In genomic region chr9:87149794-87150193, GRCh38 we compare ENCODE assay signal across 28 cellular contexts.
DNase-seq lines count a peak whose midpoint lies in the region; ATAC-seq and TF ChIP-seq lines count a peak whose summit lies in the region.
"Had no signal": no experiment of that assay in that cellular context is flagged by ENCODE, and none has a peak within 500 bp of the region (broad histone marks: within the 10 kb centered on the region; RNA-seq: fewer than 3 reads in every experiment).

No MANE protein-coding gene starts in this region.

- H3K27me3 ChIP-seq in IMR-90 (ENCODE audit: control insufficient read depth, insufficient read depth, low read length) (no peaks in the 10 kb centered on the region), sigmoid colon (no peaks in the 10 kb centered on the region)
- H3K27me3 ChIP-seq: BLaER1 treated with 17β-estradiol and CSF1 and Interleukin-3, amounts not matched to agents 10 nM and 100 nM; dorsolateral prefrontal cortex; tibial nerve had no signal

- H3K9me1 ChIP-seq in IMR-90 (ENCODE audit: insufficient read depth, low read length) = peaks cover 5% of the 10 kb centered on the region

- ATAC-seq in IMR-90 (ENCODE audit: low read depth) (no peak), HG03196 (IDR thresholded peaks at IDR 0.05; ENCODE audit: unreplicated experiment) (no peak)
- ATAC-seq in naive thymus-derived CD8-positive, alpha-beta T cell = no peak
- ATAC-seq: activated T-cell treated with anti-CD3 and anti-CD28 coated beads, Interleukin-2, amount 50 U/mL, for 72 hours; HepG2 had no signal

- H3K23ac ChIP-seq in IMR-90 (ENCODE audit: low read depth, low read length) = no peak overlapping the region

- CTCF ChIA-PET in IMR-90 (lab: Yijun Ruan, JAX) = no interaction called here

- DNase-seq in AG08395 (ENCODE audit: low spot score) = peak; percentile 46
- DNase-seq in IMR-90 = peak; percentile 25
- DNase-seq in fibroblast of peridontal ligament (ENCODE audit: extremely low read depth) = peak; percentile 30
- no peak for DNase-seq in sigmoid colon
- no peak for DNase-seq in AML-193 (lab: John Stamatoyannopoulos, UW)
- no peak for DNase-seq in naive thymus-derived CD8-positive, alpha-beta T cell
- no peak for DNase-seq in DMS53 treated with DMSO at 0.1 percent for 48 hours (lab: John Stamatoyannopoulos, UW; ENCODE audit: unreplicated experiment)
- DNase-seq: activated T-cell treated with anti-CD3 and anti-CD28 coated beads, Interleukin-2, amount 50 U/mL, for 72 hours; anterior cingulate cortex; COR-L47; DND-41; dorsolateral prefrontal cortex; H9; heart left ventricle; NCI-H1092 treated with DMSO at 0.1 percent for 48 hours; NCI-H2029; NCI-H345; NCI-H748 treated with DMSO at 0.1 percent for 48 hours; stimulated activated naive CD4-positive, alpha-beta T cell treated with Interleukin-2 at 50 U/mL for 16 hours; T-helper 2 cell had no signal

- no peak overlapping the region for H3K56ac ChIP-seq in IMR-90 (ENCODE audit: extremely low read depth, insufficient read depth, low read length)

- no peak overlapping the region for H3K4me2 ChIP-seq in IMR-90 (ENCODE audit: low read depth, low read length)

- H4K20me1 ChIP-seq in IMR-90 (ENCODE audit: insufficient read depth, low read length) = no peaks in the 10 kb centered on the region
- H4K20me1 ChIP-seq: BLaER1 treated with 17β-estradiol and CSF1 and Interleukin-3, amounts not matched to agents 10 nM and 100 nM had no signal

- WGBS in IMR-90 (ENCODE audit: extremely low coverage in 2 of 2, insufficient read length in 1 of 2), 2 experiments = no CpG with 5 or more reads among the region's 3 CpGs
- 63 to 89% methylated on average over 3 of the region's 3 CpGs for WGBS in sigmoid colon, 2 donors

- H2AFZ ChIP-seq in IMR-90 (replicated peaks; ENCODE audit: low read length, poor library complexity) = peak overlapping the region; percentile 30

- TF ChIP-seq EP300 in sigmoid colon (IDR thresholded peaks at IDR 0.05) = no peak

- peaks cover 0 to 14% (median 8%) of the 10 kb centered on the region in 9 donors for H3K9me3 Mint-ChIP-seq in naive thymus-derived CD8-positive, alpha-beta T cell
- H3K9me3 Mint-ChIP-seq: central memory CD8-positive, alpha-beta T cell; H9 had no signal

- H3K27ac Mint-ChIP-seq in naive thymus-derived CD8-positive, alpha-beta T cell = no peak overlapping the region
- H3K27ac Mint-ChIP-seq: activated naive CD4-positive, alpha-beta T cell treated with anti-CD3 and anti-CD28 coated beads, Interleukin-2, amount 50 U/mL, for 24 hours; activated T-cell treated with anti-CD3 and anti-CD28 coated beads, Interleukin-2, amount 50 U/mL, for 72 hours; H9 had no signal

- H2AK9ac ChIP-seq in IMR-90 (replicated peaks; ENCODE audit: low read depth, low read length, poor library complexity) = peak overlapping the region; percentile 29

- H3K4me1 Mint-ChIP-seq in naive thymus-derived CD8-positive, alpha-beta T cell = peaks cover 0 to 6% (median 2%) of the 10 kb centered on the region in 4 donors

- H3K36me3 ChIP-seq in IMR-90 (ENCODE audit: control insufficient read depth, insufficient read depth, low read length) = no peaks in the 10 kb centered on the region
- no peaks in the 10 kb centered on the region for H3K36me3 ChIP-seq in sigmoid colon
- H3K36me3 ChIP-seq: BLaER1 treated with 17β-estradiol and CSF1 and Interleukin-3, amounts not matched to agents 10 nM and 100 nM; heart left ventricle; tibial nerve had no signal

- H2BK15ac ChIP-seq in IMR-90 (ENCODE audit: low read depth, low read length) = no peak overlapping the region

- intact Hi-C loops in IMR-90 (cut with micrococcal nuclease) = no loop called here
- intact Hi-C loops in sigmoid colon (cut with DNase I) = loop anchor here (5.0 kb wide), 1 partner anchor 202 kb away; the partner anchor contains the start of gene GAS1

- no peak overlapping the region for H3K14ac ChIP-seq in IMR-90 (replicated peaks; ENCODE audit: low read depth, low read length)

- POLR2A ChIA-PET in IMR-90 (lab: Charles Lee; ENCODE audit: unreplicated experiment) = no interaction called here
- POLR2A ChIA-PET in naive thymus-derived CD8-positive, alpha-beta T cell (lab: Charles Lee) = no interaction called here

- H3K4ac ChIP-seq in IMR-90 (ENCODE audit: low read depth, low read length) = no peak overlapping the region

- no peak overlapping the region; a peak in 1 of 4 replicates for H4K8ac ChIP-seq in IMR-90 (ENCODE audit: low read depth in 2 of 2, low read length in 2 of 2)

- dilution Hi-C loops in IMR-90 (cut with HindIII; ENCODE audit: low sequenced_read_pairs, unreplicated experiment) = no loop called here

- H3K4me3 ChIP-seq in IMR-90 (ENCODE audit: insufficient read depth, low read depth, low read length) = no peak overlapping the region
- H3K4me3 ChIP-seq in sigmoid colon = no peak overlapping the region
- H3K4me3 ChIP-seq: BLaER1 treated with 17β-estradiol and CSF1 and Interleukin-3, amounts not matched to agents 10 nM and 100 nM; heart left ventricle; SK-N-MC; tibial nerve had no signal

- no peak overlapping the region for H4K5ac ChIP-seq in IMR-90 (ENCODE audit: low read depth, low read length)

- no peak for TF ChIP-seq RAD21 in IMR-90 (IDR thresholded peaks at IDR 0.05; ENCODE audit: low read length)

- no peak overlapping the region for H3K27ac ChIP-seq in IMR-90 (ENCODE audit: insufficient read depth, low read length)
- H3K27ac ChIP-seq in sigmoid colon = peak overlapping the region in 3 of 4 donors; percentile 91 to 95 (median 92)
- H3K27ac ChIP-seq: BLaER1 treated with 17β-estradiol and CSF1 and Interleukin-3, amounts not matched to agents 10 nM and 100 nM; RWPE1; SK-N-MC had no signal

- H3K9me3 ChIP-seq in IMR-90 (ENCODE audit: control insufficient read depth, insufficient read depth, low read length) (peaks cover 3% of the 10 kb centered on the region; the same call in 1 of the 2 replicates), sigmoid colon (no peaks in the 10 kb centered on the region)

- H3K36me3 Mint-ChIP-seq in naive thymus-derived CD8-positive, alpha-beta T cell = peaks cover 0 to 6% (median 0%) of the 10 kb centered on the region in 3 donors
- H3K36me3 Mint-ChIP-seq: activated naive CD4-positive, alpha-beta T cell treated with anti-CD3 and anti-CD28 coated beads, Interleukin-2, amount 50 U/mL, for 24 hours had no signal

- no TSS peak for BruUV-seq in IMR-90 (replicated peaks; lab: Mats Ljungman, UMichigan)

- no peak overlapping the region for H2BK20ac ChIP-seq in IMR-90 (ENCODE audit: low read depth, low read length)

- TF ChIP-seq CTCF in IMR-90 (conservative IDR thresholded peaks at IDR 0.05; ENCODE audit: low read depth, low read length) (no peak), sigmoid colon (IDR thresholded peaks at IDR 0.05) (no peak)

- in situ Hi-C loops in IMR-90 (cut with MboI; ENCODE audit: low sequenced_read_pairs) = no loop called here

- no peak overlapping the region for H3K9ac ChIP-seq in IMR-90 (ENCODE audit: low read depth, low read length)
- H3K9ac ChIP-seq: BLaER1 treated with 17β-estradiol and CSF1 and Interleukin-3, amounts not matched to agents 10 nM and 100 nM had no signal

- H4K91ac ChIP-seq in IMR-90 (ENCODE audit: insufficient read depth, low read depth, low read length) = no peak overlapping the region

- no peak overlapping the region for H2BK120ac ChIP-seq in IMR-90 (ENCODE audit: low read depth, low read length)

- no peak overlapping the region for H2BK5ac ChIP-seq in IMR-90 (ENCODE audit: low read depth, low read length, poor library complexity, severe bottlenecking)

- peaks cover 33 to 69% (median 45%) of the 10 kb centered on the region in 5 donors for H3K27me3 Mint-ChIP-seq in naive thymus-derived CD8-positive, alpha-beta T cell

- no peak overlapping the region for H2AK5ac ChIP-seq in IMR-90 (ENCODE audit: low read depth, low read length)

- H3K4me1 ChIP-seq in IMR-90 (ENCODE audit: control insufficient read depth, insufficient read depth, low read length) = peaks cover 12% of the 10 kb centered on the region
- H3K4me1 ChIP-seq in sigmoid colon = peaks cover 0 to 22% (median 17%) of the 10 kb centered on the region in 4 donors

- no peak overlapping the region for H3K18ac ChIP-seq in IMR-90 (ENCODE audit: low read depth, low read length)

- H3K79me1 ChIP-seq in IMR-90 (ENCODE audit: low read depth in 1 of 2, low read length in 2 of 2) = 0 out of 4 replicates have a peak, but pooled peaks cover 0 to 2% of the 10 kb centered on the region in 2 experiments

- TF ChIP-seq POLR2A in IMR-90 (IDR thresholded peaks at IDR 0.05; ENCODE audit: low read depth, low read length) = no peak
- no peak for TF ChIP-seq POLR2A in sigmoid colon (IDR thresholded peaks at IDR 0.05)

- H3K4me3 Mint-ChIP-seq in naive thymus-derived CD8-positive, alpha-beta T cell = no peak overlapping the region
- H3K4me3 Mint-ChIP-seq: activated naive CD4-positive, alpha-beta T cell treated with anti-CD3 and anti-CD28 coated beads, Interleukin-2, amount 50 U/mL, for 24 hours; activated T-cell treated with anti-CD3 and anti-CD28 coated beads, Interleukin-2, amount 50 U/mL, for 72 hours; central memory CD8-positive, alpha-beta T cell; H9 had no signal

TF ChIP-seq in IMR-90, 13 proteins besides CTCF, POLR2A, EP300 and RAD21 (continues in another document):
- no peak for TF ChIP-seq ELK1 (IDR thresholded peaks at IDR 0.05; ENCODE audit: borderline replicate concordance, low read depth, low read length)
- no peak for TF ChIP-seq BHLHE40 (IDR thresholded peaks at IDR 0.05; ENCODE audit: low read depth, low read length)
- TF ChIP-seq MAZ (IDR thresholded peaks at IDR 0.05; ENCODE audit: borderline replicate concordance, low read depth, low read length) = no peak
- TF ChIP-seq RFX5 (IDR thresholded peaks at IDR 0.05; ENCODE audit: low read depth, low read length) = no peak
- no peak for TF ChIP-seq MXI1 (IDR thresholded peaks at IDR 0.05; ENCODE audit: borderline replicate concordance, low read depth, low read length)
- no peak for TF ChIP-seq FOS (IDR thresholded peaks at IDR 0.05; ENCODE audit: low read depth, low read length)
- no peak for TF ChIP-seq CEBPB (IDR thresholded peaks at IDR 0.05; ENCODE audit: low read depth, low read length)
- TF ChIP-seq NFE2L2 (IDR thresholded peaks at IDR 0.05; ENCODE audit: low read depth, low read length) = no peak

Comparison
In these comparisons a context has a peak if more than half of its experiments do, and no peak if none do; other contexts are left out.
1. DNase-seq: peak in AG08395 (single experiment), IMR-90 (single experiment) and fibroblast of peridontal ligament (single experiment); none in sigmoid colon (single experiment), AML-193 (0 of 2), naive thymus-derived CD8-positive, alpha-beta T cell (0 of 10) and DMS53 treated with DMSO at 0.1 percent for 48 hours (single experiment).